Comparison of ENCODE assay signal across 19 cellular contexts in genomic region chr20:40643891-40644290, GRCh38. TPM values are rescaled to one million over a fixed set of nuclear protein-coding genes. Genes with fewer than 3 reads are reported as not detected.
DNase-seq lines count a peak whose midpoint lies in the region; ATAC-seq and TF ChIP-seq lines count a peak whose summit lies in the region.
"Had no signal": no experiment of that assay in that cellular context is flagged by ENCODE, and none has a peak within 500 bp of the region (broad histone marks: within the 10 kb centered on the region; RNA-seq: fewer than 3 reads in every experiment).

No MANE protein-coding gene starts in this region.

- no peak overlapping the region for H3K4me3 ChIP-seq in right cardiac atrium (ENCODE audit: low read length)
- no peak overlapping the region for H3K4me3 ChIP-seq in adrenal gland
- H3K4me3 ChIP-seq in PC-3 (ENCODE audit: low read length): no peak overlapping the region

- DNase-seq in right cardiac atrium (peak; percentile 24 to 53 (median 48)), left ventricle myocardium superior (no peak), adrenal gland (peak in 6 of 7 donors; percentile 30 to 78 (median 55)), left lobe of liver (ENCODE audit: low spot score) (no peak), type B pancreatic cell (ENCODE audit: extremely low spot score, unreplicated experiment) (no peak), WTC11 (ENCODE audit: low spot score) (no peak), GM20000 (ENCODE audit: low spot score) (no peak), PC-3 (no peak)
- DNase-seq: Caco-2; DMS53; HCEC 1CT; MV-4-11; NCI-H1436; NCI-H2081 treated with DMSO at 0.1 percent for 48 hours; NCI-H524 treated with DMSO at 0.1 percent for 48 hours; NK-92 treated with Interleukin-12 subunit alpha and Interleukin-12 subunit beta, amount 100 ng/mL, for 24 hours; OCI-M1 had no signal

- 23% methylated on average over 5 of the region's 5 CpGs for WGBS in right cardiac atrium
- 19 to 29% (median 26%) methylated on average over 4 to 5 of the region's 5 CpGs for WGBS in adrenal gland, 4 donors

- TF ChIP-seq CTCF in adrenal gland (IDR thresholded peaks at IDR 0.05) (no peak), type B pancreatic cell (conservative IDR thresholded peaks at IDR 0.05) (no peak), WTC11 (IDR thresholded peaks at IDR 0.05) (no peak), GM20000 (IDR thresholded peaks at IDR 0.05; ENCODE audit: extremely low read depth, missing control alignments) (no peak), PC-3 (conservative IDR thresholded peaks at IDR 0.05; ENCODE audit: low read depth, low read length) (no peak)

- no peaks in the 10 kb centered on the region for H4K20me1 ChIP-seq in PC-3 (ENCODE audit: low read length)

- peak; percentile 66 to 77 for ATAC-seq in right cardiac atrium
- no peak for ATAC-seq in left ventricle myocardium superior
- ATAC-seq in left lobe of liver: peak; percentile 25
- no peak for ATAC-seq in WTC11
- no peak for ATAC-seq in PC-3

- H3K4me1 Mint-ChIP-seq in type B pancreatic cell (ENCODE audit: unreplicated experiment) (peaks cover 27% of the 10 kb centered on the region), WTC11 (peaks cover 8% of the 10 kb centered on the region)

- CTCF ChIA-PET in WTC11 (lab: Charles Lee) (interaction anchor here (1.5 kb wide), 1 partner anchor 46 kb away, joined by 3 read pairs; no protein-coding TSS in a partner anchor), PC-3 (lab: Charles Lee) (no interaction called here)

- H3K4me1 ChIP-seq in right cardiac atrium (ENCODE audit: control insufficient read depth, insufficient read depth, low read length) (no peaks in the 10 kb centered on the region), adrenal gland (replicated peaks in 1 of 2) (peaks cover 10 to 32% of the 10 kb centered on the region in 2 donors), PC-3 (ENCODE audit: insufficient read depth, low read length) (no peaks in the 10 kb centered on the region)
- H3K4me1 ChIP-seq: Caco-2 had no signal

- H3K27me3 Mint-ChIP-seq in type B pancreatic cell: peaks cover 5% of the 10 kb centered on the region
- H3K27me3 Mint-ChIP-seq in WTC11 (ENCODE audit: low read depth): peaks cover 1% of the 10 kb centered on the region; the same call in 1 of the 2 replicates

- POLR2A ChIA-PET in WTC11 (lab: Charles Lee) (no interaction called here), PC-3 (lab: Charles Lee; ENCODE audit: unreplicated experiment) (no interaction called here)

- H3K36me3 Mint-ChIP-seq in type B pancreatic cell: no peaks in the 10 kb centered on the region
- no peaks in the 10 kb centered on the region for H3K36me3 Mint-ChIP-seq in WTC11

- no peak overlapping the region for H3K4me2 ChIP-seq in PC-3 (ENCODE audit: low read length)

- TF ChIP-seq POLR2A in adrenal gland (IDR thresholded peaks at IDR 0.05): no peak

- H3K4me3 Mint-ChIP-seq in type B pancreatic cell (no peak overlapping the region), WTC11 (no peak overlapping the region)
- H3K4me3 Mint-ChIP-seq: IgD-negative memory B cell had no signal

- intact Hi-C loops in right cardiac atrium (cut with DNase I): no loop called here
- intact Hi-C loops in left ventricle myocardium superior (cut with micrococcal nuclease): no loop called here
- intact Hi-C loops in adrenal gland (cut with DNase I): no loop called here
- intact Hi-C loops in PC-3 (cut with micrococcal nuclease): no loop called here

- H3K9ac ChIP-seq in PC-3 (ENCODE audit: low read length): no peak overlapping the region

- no peaks in the 10 kb centered on the region for H3K9me3 ChIP-seq in right cardiac atrium (ENCODE audit: control insufficient read depth, low read length)
- H3K9me3 ChIP-seq in adrenal gland (replicated peaks in 1 of 3): no peaks in the 10 kb centered on the region
- H3K9me3 ChIP-seq in PC-3 (ENCODE audit: low read length): no peaks in the 10 kb centered on the region
- H3K9me3 ChIP-seq: Caco-2 had no signal

- H2AFZ ChIP-seq in PC-3 (ENCODE audit: low read length): no peak overlapping the region

- no TSS peak for BruUV-seq in PC-3 (replicated peaks; lab: Mats Ljungman, UMichigan)

- H3K9me3 Mint-ChIP-seq in type B pancreatic cell: no peaks in the 10 kb centered on the region
- no peaks in the 10 kb centered on the region for H3K9me3 Mint-ChIP-seq in WTC11

- no peaks in the 10 kb centered on the region for H3K27me3 ChIP-seq in right cardiac atrium (ENCODE audit: control insufficient read depth, insufficient read depth)
- H3K27me3 ChIP-seq in adrenal gland: no peaks in the 10 kb centered on the region
- no peaks in the 10 kb centered on the region for H3K27me3 ChIP-seq in PC-3 (ENCODE audit: low read length)

- H3K27ac ChIP-seq in right cardiac atrium (ENCODE audit: low read length) (no peak overlapping the region), adrenal gland (peak overlapping the region in 1 of 5 donors; percentile 23), PC-3 (ENCODE audit: low read length) (no peak overlapping the region)
- H3K27ac ChIP-seq: C4-2B had no signal

- no peaks in the 10 kb centered on the region for H3K9me2 ChIP-seq in PC-3 (replicated peaks; ENCODE audit: low read length)

- H3K27ac Mint-ChIP-seq in type B pancreatic cell: no peak overlapping the region
- no peak overlapping the region for H3K27ac Mint-ChIP-seq in WTC11
- H3K27ac Mint-ChIP-seq: IgD-negative memory B cell had no signal

- no peaks in the 10 kb centered on the region for H3F3A ChIP-seq in PC-3 (ENCODE audit: low read length, unreplicated experiment)

- H3K36me3 ChIP-seq in adrenal gland (replicated peaks in 1 of 2) (no peaks in the 10 kb centered on the region), PC-3 (ENCODE audit: low read depth, low read length) (no peaks in the 10 kb centered on the region)

- H3K79me2 ChIP-seq in PC-3 (ENCODE audit: low read length): no peaks in the 10 kb centered on the region

TF ChIP-seq in WTC11, 78 proteins besides CTCF, POLR2A, EP300 and RAD21:
- TF ChIP-seq EMX1 (CRISPR knock-in tag; IDR thresholded peaks at IDR 0.05) (no peak), CDX4 (CRISPR knock-in tag; IDR thresholded peaks at IDR 0.05; ENCODE audit: borderline replicate concordance) (no peak), ZBTB21 (CRISPR knock-in tag; IDR thresholded peaks at IDR 0.05; ENCODE audit: borderline replicate concordance) (no peak)
TF ChIP-seq in WTC11: peak in this region for 0.

RNA-seq across cellular contexts. Expression of gene MAFB, which starts 45.1 kb away (rescaled TPM):
- total RNA-seq in right cardiac atrium (10 to 100 TPM; 15.1 to 22.8 (median 21.5) TPM), left ventricle myocardium superior (12.9 TPM), adrenal gland (10 to 100 TPM; 33.9 to 79.0 (median 47.5) TPM), left lobe of liver (35.3 TPM), type B pancreatic cell (ENCODE audit: low replicate concordance) (104 and 114 TPM in 2 replicates), WTC11 (2021) (5.3 to 6.7 TPM (median 6.5 TPM) in 3 replicates), PC-3 (2014; rRNA removed) (0.04 TPM in 1 of 2 replicates, not detected in the other)
- polyA plus RNA-seq in right cardiac atrium (6.9 TPM), adrenal gland (10 to 100 TPM in 2 of 3 donors, 1 to 10 TPM in 1; 7.5 to 16.3 (median 12.4) TPM)
- polyA plus RNA-seq: IgD-negative memory B cell had no signal

Comparison
In these comparisons a context has a peak if more than half of its experiments do, and no peak if none do; other contexts are left out.
1. ATAC-seq: peak in right cardiac atrium (2 of 2) and left lobe of liver (single experiment); none in left ventricle myocardium superior (single experiment), WTC11 (single experiment) and PC-3 (single experiment).
2. DNase-seq: peak in right cardiac atrium (3 of 3) and adrenal gland (6 of 7); none in left ventricle myocardium superior (single experiment), left lobe of liver (single experiment), type B pancreatic cell (single experiment), WTC11 (single experiment), GM20000 (single experiment) and PC-3 (single experiment).